8 cellular contexts compared by ENCODE assay signal in genomic region chr3:40452876-40453730, GRCh38.
DNase-seq lines count a peak whose midpoint lies in the region; ATAC-seq lines count a peak whose summit lies in the region.

No MANE protein-coding gene starts in this region.

- H3K4me3 Mint-ChIP-seq in activated naive CD4-positive, alpha-beta T cell treated with anti-CD3 and anti-CD28 coated beads, Interleukin-2, amount 50 U/mL, for 24 hours: peak overlapping the region; percentile 98

- ATAC-seq in HG02588 (IDR thresholded peaks at IDR 0.05; ENCODE audit: unreplicated experiment): peak; percentile 93

- H3K9me3 Mint-ChIP-seq in activated naive CD4-positive, alpha-beta T cell treated with anti-CD3 and anti-CD28 coated beads, Interleukin-2, amount 50 U/mL, for 24 hours: no peaks in the 10 kb centered on the region

- H3K4me3 ChIP-seq in GM08714 (ENCODE audit: low read length) (peak overlapping the region; percentile 83), SK-N-MC (peak overlapping the region; percentile 83)

- peaks cover 5% of the 10 kb centered on the region for H3K36me3 Mint-ChIP-seq in activated naive CD4-positive, alpha-beta T cell treated with anti-CD3 and anti-CD28 coated beads, Interleukin-2, amount 50 U/mL, for 24 hours

- peaks cover 5% of the 10 kb centered on the region for H3K36me3 ChIP-seq in SK-N-MC (ENCODE audit: insufficient read depth, low read length)

- H3K27ac ChIP-seq in SK-N-MC: no peak overlapping the region

- H3K27me3 Mint-ChIP-seq in activated naive CD4-positive, alpha-beta T cell treated with anti-CD3 and anti-CD28 coated beads, Interleukin-2, amount 50 U/mL, for 24 hours: no peaks in the 10 kb centered on the region

- H3K9me3 ChIP-seq in SK-N-MC (ENCODE audit: low read depth, low read length): no peaks in the 10 kb centered on the region

- H3K4me1 Mint-ChIP-seq in activated naive CD4-positive, alpha-beta T cell treated with anti-CD3 and anti-CD28 coated beads, Interleukin-2, amount 50 U/mL, for 24 hours: peaks cover 30% of the 10 kb centered on the region

- H3K9ac ChIP-seq in SK-N-MC (ENCODE audit: insufficient read length): peak overlapping the region; percentile 75

- DNase-seq in NCI-H1048 (lab: John Stamatoyannopoulos, UW) (peak; percentile 98), SK-N-MC (ENCODE audit: low read depth, low spot score) (peak; percentile 66), globus pallidus (ENCODE audit: low spot score) (peak; percentile 98), non-pigmented ciliary epithelial cell (ENCODE audit: low read depth) (peak; percentile 95), superior temporal gyrus (ENCODE audit: extremely low spot score) (peak; percentile 99)

- peak overlapping the region; percentile 97 for H3K27ac Mint-ChIP-seq in activated naive CD4-positive, alpha-beta T cell treated with anti-CD3 and anti-CD28 coated beads, Interleukin-2, amount 50 U/mL, for 24 hours
